In genomic region chr10:101495324-101495925, GRCh38 we compare ENCODE assay signal across 8 cellular contexts.
DNase-seq lines count a peak whose midpoint lies in the region; ATAC-seq and FAIRE-seq lines count a peak whose summit lies in the region.

No MANE protein-coding gene starts in this region.

- ATAC-seq in HG02678 (IDR thresholded peaks at IDR 0.05; ENCODE audit: unreplicated experiment) (no peak), HG02571 (IDR thresholded peaks at IDR 0.05; ENCODE audit: unreplicated experiment) (no peak), GM21825 (IDR thresholded peaks at IDR 0.05; ENCODE audit: unreplicated experiment) (no peak)

- FAIRE-seq in HTR-8/SVneo (lab: Jason Lieb, UNC), result no peak

- DNase-seq in DMS 273 treated with DMSO at 0.1 percent for 48 hours (lab: John Stamatoyannopoulos, UW), result peak; percentile 14
- DNase-seq in HTR-8/SVneo (ENCODE audit: insufficient read length, low spot score), result peak; percentile 11
- DNase-seq in SK-MEL-5 (ENCODE audit: low read depth, low spot score), result peak; percentile 53
- DNase-seq in iPS-NIHi7 (ENCODE audit: extremely low spot score), result peak; percentile 43
- no peak for DNase-seq in epidermal melanocyte (ENCODE audit: insufficient read length, low spot score)

- in situ Hi-C loops in SK-MEL-5 (cut with HindIII; ENCODE audit: low pct_unique_long_range_greater_than_20kb, low sequenced_read_pairs), result no loop called here
